8 cellular contexts compared by ENCODE assay signal in the genomic region with DNA sequence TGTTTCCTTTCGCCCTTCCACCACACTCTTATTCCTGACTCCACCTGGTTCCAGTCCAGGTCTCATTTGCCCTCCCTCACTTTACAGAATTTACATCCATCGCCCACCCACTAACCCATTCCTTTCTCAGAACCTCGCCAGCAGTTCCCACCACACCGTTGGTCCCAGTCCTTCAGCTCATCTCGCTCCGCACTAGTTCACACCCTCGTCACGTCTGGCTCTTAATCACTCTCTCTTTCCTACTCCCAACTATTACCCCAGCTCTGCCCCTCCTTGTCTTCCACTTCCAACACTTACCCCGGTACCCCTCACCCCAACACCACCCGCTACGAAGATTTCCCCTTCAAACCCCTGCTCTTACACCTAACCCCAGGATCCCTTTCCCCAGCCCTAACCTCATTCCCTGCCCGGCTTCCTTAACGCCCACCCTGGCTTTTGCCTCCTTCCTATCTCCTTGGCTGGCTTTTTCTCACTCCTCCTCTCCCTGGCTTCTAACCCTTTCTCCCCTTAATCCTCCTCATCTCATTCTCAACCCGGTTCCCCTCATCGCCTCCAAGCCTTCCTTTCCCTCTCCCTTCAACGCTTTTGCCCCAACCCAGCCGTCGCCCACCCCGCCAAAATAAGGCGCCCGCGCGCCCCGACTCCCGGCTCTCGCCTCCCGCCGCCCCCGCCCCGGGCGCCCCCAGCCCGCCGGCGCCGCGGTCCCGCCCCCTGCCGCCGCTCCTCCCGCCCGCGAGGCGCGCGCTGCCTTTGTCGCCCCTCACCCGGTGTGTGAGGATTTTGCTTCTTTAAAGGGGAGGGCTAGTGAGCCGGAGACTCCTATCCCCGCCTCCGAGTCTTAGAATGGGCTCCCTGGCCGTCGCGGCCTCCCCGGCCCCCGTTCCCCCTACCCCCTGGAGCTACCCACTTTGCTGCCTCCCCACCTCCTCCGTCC. TPM values are rescaled to one million over a fixed set of nuclear protein-coding genes. Genes with fewer than 3 reads are reported as not detected.
DNase-seq lines count a peak whose midpoint lies in the region; ATAC-seq and TF ChIP-seq lines count a peak whose summit lies in the region.

No MANE protein-coding gene starts in this region.

- no peaks in the 10 kb centered on the region for H3K36me3 Mint-ChIP-seq in endodermal cell (ENCODE audit: low read depth)
- no peaks in the 10 kb centered on the region for H3K36me3 Mint-ChIP-seq in naive B cell

- H3K4me3 Mint-ChIP-seq in endodermal cell (no peak overlapping the region), naive B cell (no peak overlapping the region)

- H3K36me3 ChIP-seq in BE2C = no peaks in the 10 kb centered on the region
- H3K36me3 ChIP-seq in endodermal cell (ENCODE audit: control insufficient read depth, insufficient read depth, low read length) = no peaks in the 10 kb centered on the region

- H3K27me3 ChIP-seq in BE2C (no peaks in the 10 kb centered on the region), endodermal cell (ENCODE audit: control insufficient read depth, insufficient read depth, low read length, poor library complexity, severe bottlenecking) (no peaks in the 10 kb centered on the region)

- ATAC-seq in GM18907 (IDR thresholded peaks at IDR 0.05; ENCODE audit: unreplicated experiment) (peak; percentile 25), HG03135 (IDR thresholded peaks at IDR 0.05; ENCODE audit: unreplicated experiment) (peak; percentile 36), naive B cell (ENCODE audit: low read depth in 2 of 2) (peak; percentile 39 to 44)

- peak; percentile 7 for DNase-seq in BE2C
- DNase-seq in RKO (ENCODE audit: low spot score) = peak; percentile 16
- peak; percentile 75 for DNase-seq in endodermal cell
- peak; percentile 12 for DNase-seq in naive B cell
- DNase-seq in GM19238 (ENCODE audit: insufficient read length, low spot score) = no peak
- DNase-seq in kidney tubule cell (ENCODE audit: low spot score) = no peak

- H3K27ac Mint-ChIP-seq in endodermal cell (peak overlapping the region; percentile 94), naive B cell (peak overlapping the region in 4 of 6 donors; percentile 27 to 96 (median 94))

- peak overlapping the region; percentile 98 for H3K27ac ChIP-seq in endodermal cell (ENCODE audit: low read depth, low read length)

- H3K4me3 ChIP-seq in BE2C (ENCODE audit: low read depth, low read length) (peak overlapping the region; percentile 84), endodermal cell (ENCODE audit: low read length) (peak overlapping the region; percentile 87)

- no peaks in the 10 kb centered on the region for H3K9me3 ChIP-seq in BE2C
- no peaks in the 10 kb centered on the region for H3K9me3 ChIP-seq in endodermal cell (ENCODE audit: control insufficient read depth, low read length)

- H3K4me1 ChIP-seq in BE2C (no peaks in the 10 kb centered on the region), endodermal cell (ENCODE audit: control insufficient read depth, insufficient read depth, low read length) (no peaks in the 10 kb centered on the region)

- H3K4me1 Mint-ChIP-seq in endodermal cell (peaks cover 9% of the 10 kb centered on the region), naive B cell (peaks cover 9 to 19% (median 12%) of the 10 kb centered on the region in 3 donors)

- WGBS in endodermal cell (ENCODE audit: insufficient coverage in 1 of 2, insufficient read length in 1 of 2), 2 experiments = 0 to 5% methylated on average over 8 to 48 of the region's 56 CpGs

- H3K9me3 Mint-ChIP-seq in endodermal cell (no peaks in the 10 kb centered on the region), naive B cell (no peaks in the 10 kb centered on the region)

- TF ChIP-seq CTCF in BE2C (IDR thresholded peaks at IDR 0.05; ENCODE audit: low read depth, low read length) = no peak
- TF ChIP-seq CTCF in endodermal cell (conservative IDR thresholded peaks at IDR 0.05) = no peak

- peak overlapping the region; percentile 77 for H3K9ac ChIP-seq in endodermal cell (ENCODE audit: extremely low read depth, low read length, poor library complexity, severe bottlenecking)

- H3K27me3 Mint-ChIP-seq in endodermal cell (ENCODE audit: insufficient read depth) (no peaks in the 10 kb centered on the region), naive B cell (no peaks in the 10 kb centered on the region)

RNA-seq across cellular contexts. Expression of a gene that starts 0.5 kb away (rescaled TPM):
- polyA plus RNA-seq in BE2C (2012; ENCODE audit: insufficient read depth, insufficient read length, low read depth) = 6.7 TPM
- total RNA-seq in endodermal cell = 10 to 100 TPM; 14.0 to 18.9 TPM
- 17.2 TPM for polyA plus RNA-seq in endodermal cell (2013, experiment 1 of 2)
- 14.8 TPM for polyA plus RNA-seq in endodermal cell (2013, experiment 2 of 2)
- 1 to 10 TPM in 1 of 6 donors, under 1 TPM in 4, not detected in 1; 0.62 to 1.0 (median 0.69) TPM for polyA plus RNA-seq in naive B cell (ENCODE audit: low read depth in 6 of 6)

RNA-seq across cellular contexts. Expression of a gene that starts 26.3 kb away (rescaled TPM):
- 14.9 TPM for polyA plus RNA-seq in BE2C (2012; ENCODE audit: insufficient read depth, insufficient read length, low read depth)
- total RNA-seq in endodermal cell = 10 to 100 TPM; 27.4 to 38.4 TPM
- polyA plus RNA-seq in endodermal cell (2013, experiment 1 of 2) = 24.3 TPM
- polyA plus RNA-seq in endodermal cell (2013, experiment 2 of 2) = 22.4 TPM
- 10 to 100 TPM in 4 of 6 donors, 1 to 10 TPM in 2; 9.5 to 12.0 (median 10.5) TPM for polyA plus RNA-seq in naive B cell (ENCODE audit: low read depth in 6 of 6)

RNA-seq across cellular contexts. Expression of a gene that starts 26.7 kb away (rescaled TPM):
- polyA plus RNA-seq in BE2C (2012; ENCODE audit: insufficient read depth, insufficient read length, low read depth) = 193 TPM
- 10 to 100 TPM; 29.4 to 36.3 TPM for total RNA-seq in endodermal cell
- 35.8 TPM for polyA plus RNA-seq in endodermal cell (2013, experiment 1 of 2)
- 29.1 TPM for polyA plus RNA-seq in endodermal cell (2013, experiment 2 of 2)
- polyA plus RNA-seq in naive B cell (ENCODE audit: low read depth in 6 of 6) = 1 to 10 TPM; 3.0 to 8.6 (median 5.5) TPM

RNA-seq across cellular contexts. Expression of a gene that starts 47.0 kb away (rescaled TPM):
- 44.1 TPM for polyA plus RNA-seq in BE2C (2012; ENCODE audit: insufficient read depth, insufficient read length, low read depth)
- 10 to 100 TPM in 1 of 2 donors, 1 to 10 TPM in 1; 8.5 to 11.7 TPM for total RNA-seq in endodermal cell
- polyA plus RNA-seq in endodermal cell (2013, experiment 1 of 2) = 16.0 TPM
- 15.9 TPM for polyA plus RNA-seq in endodermal cell (2013, experiment 2 of 2)
- 100 to 1,000 TPM; 207 to 529 (median 394) TPM for polyA plus RNA-seq in naive B cell (ENCODE audit: low read depth in 6 of 6)

Comparison
In these comparisons a context has a peak if more than half of its experiments do, and no peak if none do; other contexts are left out.
1. DNase-seq: peak in BE2C (single experiment), RKO (single experiment), endodermal cell (single experiment) and naive B cell (single experiment); none in GM19238 (single experiment) and kidney tubule cell (single experiment).
2. Peak in every context shown above with its lines, with median percentiles within 50 percentile points of each other: ATAC-seq.